17 cellular contexts compared by ENCODE assay signal in the genomic region with DNA sequence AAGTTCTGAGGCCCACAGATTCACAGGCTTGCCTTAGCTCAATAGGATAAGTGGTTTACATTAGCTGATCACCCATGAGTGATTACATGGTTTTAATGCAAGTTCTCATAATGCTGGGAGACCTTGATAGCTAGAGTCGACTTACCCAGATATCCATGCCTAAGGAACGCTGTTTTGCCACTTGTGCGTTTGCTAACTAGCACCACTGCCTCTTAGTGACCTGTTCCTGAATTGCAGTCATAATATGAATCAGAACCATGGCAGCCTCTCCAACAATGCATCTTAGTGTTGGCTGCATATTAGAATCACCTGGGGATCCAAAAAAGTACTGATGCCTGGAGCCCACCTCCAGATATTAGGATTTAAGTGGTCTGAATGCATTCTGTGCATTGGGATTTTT.
DNase-seq lines count a peak whose midpoint lies in the region; FAIRE-seq and TF ChIP-seq lines count a peak whose summit lies in the region.
"Had no signal": no experiment of that assay in that cellular context is flagged by ENCODE, and none has a peak within 500 bp of the region (broad histone marks: within the 10 kb centered on the region; RNA-seq: fewer than 3 reads in every experiment).

No MANE protein-coding gene starts in this region.

- H3K4me3 ChIP-seq in HFF-Myc (replicated peaks; ENCODE audit: low read depth, low read length) = no peak overlapping the region
- H3K4me3 ChIP-seq: mucosa of descending colon, psoas muscle, skin epidermis had no signal

- no peak for TF ChIP-seq POLR2A in GM12891 (IDR thresholded peaks at IDR 0.05; ENCODE audit: low read depth, low read length)

- FAIRE-seq in GM12891 (lab: Jason Lieb, UNC) = no peak

- peak; percentile 12 for DNase-seq in ELF-1 (ENCODE audit: low read depth, low spot score)
- no peak for DNase-seq in HFF-Myc (ENCODE audit: extremely low read depth, low read depth)
- peak; percentile 31 for DNase-seq in SK-MEL-5 (ENCODE audit: low read depth, low spot score)
- DNase-seq in iPS-NIHi11 (ENCODE audit: low spot score) = peak; percentile 65
- no peak for DNase-seq in kidney glomerular epithelial cell (lab: John Stamatoyannopoulos, UW)
- no peak for DNase-seq in GM12891 (ENCODE audit: insufficient read length, low spot score)
- DNase-seq in NCI-H2029 (lab: John Stamatoyannopoulos, UW) = no peak
- DNase-seq: activated CD4-positive, alpha-beta T cell treated with anti-CD3 and anti-CD28 coated beads for 36 hours; effector memory CD4-positive, alpha-beta T cell; immature natural killer cell; mucosa of descending colon; NCI-H1092 treated with DMSO at 0.1 percent for 48 hours; NCI-H510A treated with DMSO at 0.1 percent for 48 hours; psoas muscle; stimulated activated naive CD4-positive, alpha-beta T cell treated with Interleukin-2 at 50 U/mL for 16 hours; SW 1271 had no signal

- in situ Hi-C loops in SK-MEL-5 (cut with HindIII; ENCODE audit: low pct_unique_long_range_greater_than_20kb, low sequenced_read_pairs) = no loop called here

- peak; percentile 26 for TF ChIP-seq CTCF in HFF-Myc (IDR thresholded peaks at IDR 0.05; ENCODE audit: low read depth, low read length, missing control alignments)

TF ChIP-seq in GM12891, 5 proteins besides CTCF, POLR2A, EP300 and RAD21:
- no peak for TF ChIP-seq POU2F2 (IDR thresholded peaks at IDR 0.05; ENCODE audit: low read depth, low read length)
- no peak for TF ChIP-seq POLR2AphosphoS5 (IDR thresholded peaks at IDR 0.05; ENCODE audit: low read depth, low read length)
- no peak for TF ChIP-seq PAX5 (IDR thresholded peaks at IDR 0.05; ENCODE audit: insufficient read depth, low read length, severe bottlenecking)
- TF ChIP-seq SPI1 (IDR thresholded peaks at IDR 0.05; ENCODE audit: low read depth, low read length) = no peak
- TF ChIP-seq TAF1 (IDR thresholded peaks at IDR 0.05; ENCODE audit: low read depth, low read length) = no peak

Comparison
In these comparisons a context has a peak if more than half of its experiments do, and no peak if none do; other contexts are left out.
1. DNase-seq: peak in ELF-1 (single experiment), SK-MEL-5 (single experiment) and iPS-NIHi11 (single experiment); none in HFF-Myc (single experiment), kidney glomerular epithelial cell (single experiment), GM12891 (single experiment) and NCI-H2029 (single experiment).